ENCODE assay signal across 1 cellular context in genomic region chr12:66409195-66409871, GRCh38.
TF ChIP-seq lines count a peak whose summit lies in the region.

No MANE protein-coding gene starts in this region.

TF ChIP-seq in GM12878, 131 proteins besides CTCF, POLR2A, EP300 and RAD21 (continued from another document):
- no peak for TF ChIP-seq REST (IDR thresholded peaks at IDR 0.05; ENCODE audit: low read depth, low read length)
- peak; percentile 78 for TF ChIP-seq SMC3 (IDR thresholded peaks at IDR 0.05; ENCODE audit: borderline replicate concordance, low read length)
- TF ChIP-seq ZNF384 (IDR thresholded peaks at IDR 0.05; ENCODE audit: borderline replicate concordance, low read depth, low read length), result no peak
- no peak for TF ChIP-seq NFYA (IDR thresholded peaks at IDR 0.05; ENCODE audit: borderline replicate concordance, low read depth, low read length)
- no peak for TF ChIP-seq CHD2 (IDR thresholded peaks at IDR 0.05; ENCODE audit: borderline replicate concordance, low read depth, low read length)
- TF ChIP-seq STAT1 (conservative IDR thresholded peaks at IDR 0.05), result no peak
- no peak for TF ChIP-seq RAD51 (IDR thresholded peaks at IDR 0.05)
